ENCODE assay signal across 8 cellular contexts in the genomic region with DNA sequence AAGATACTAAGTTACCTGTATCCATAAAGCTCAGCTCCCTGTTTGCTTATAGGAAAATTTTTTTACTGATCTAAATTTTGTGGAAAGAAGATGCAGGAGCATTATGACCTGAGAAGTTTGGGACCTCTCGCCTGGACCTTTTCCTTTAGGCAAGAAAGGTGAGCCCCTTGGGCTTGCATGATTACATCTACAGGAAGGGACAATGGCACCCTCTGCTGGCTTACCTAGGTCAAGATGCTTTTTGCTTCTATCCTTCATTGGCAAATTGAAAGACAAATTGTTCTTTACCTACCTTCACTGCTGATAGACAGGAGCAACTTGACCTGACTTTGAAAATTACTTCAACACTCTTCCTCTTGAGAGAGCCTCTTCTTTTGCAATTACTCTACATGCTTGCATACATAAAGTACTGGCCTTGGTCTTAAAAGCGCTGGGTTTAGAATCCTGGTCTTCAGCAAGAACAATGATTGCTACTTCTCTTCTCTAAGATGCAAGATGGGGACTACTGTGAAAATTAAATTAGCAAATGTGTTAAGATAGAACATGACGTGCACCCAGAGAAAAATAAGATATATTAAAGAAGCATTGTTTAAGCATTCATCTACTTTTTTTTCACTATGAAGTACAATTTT.
A peak's percentile ranks its signal among the peaks of the same experiment; 100 is the strongest.
DNase-seq lines count a peak whose midpoint lies in the region; ATAC-seq and TF ChIP-seq lines count a peak whose summit lies in the region.

No MANE protein-coding gene starts in this region.

- ATAC-seq in GM18505 (IDR thresholded peaks at IDR 0.05; ENCODE audit: unreplicated experiment) = peak; percentile 52
- peak; percentile 75 for ATAC-seq in left lobe of liver
- ATAC-seq in esophagus mucosa = no peak
- no peak for ATAC-seq in HG03460 (IDR thresholded peaks at IDR 0.05; ENCODE audit: unreplicated experiment)

- no peak for TF ChIP-seq POLR2A in GM18505 (IDR thresholded peaks at IDR 0.05; ENCODE audit: borderline replicate concordance, extremely low read depth, insufficient read depth, insufficient read length)

- no peak overlapping the region for H3K27ac ChIP-seq in AG04450 (ENCODE audit: low read depth, low read length)

- CTCF ChIA-PET in AG04450 (lab: Charles Lee) = interaction anchor here (0.6 to 8.8 kb wide), 18 partner anchors 8 to 680 kb away, joined by 3 to 89 read pairs (median 4); no protein-coding TSS in a partner anchor

- H3K4me3 ChIP-seq in AG04450 (ENCODE audit: low read depth, low read length) = no peak overlapping the region

- H3K9me3 ChIP-seq in AG04450 (ENCODE audit: control insufficient read depth, insufficient read depth, low read length) = no peaks in the 10 kb centered on the region

- TF ChIP-seq CTCF in AG04450 (IDR thresholded peaks at IDR 0.05; ENCODE audit: low read depth, low read length) = peak; percentile 81

- H3K27me3 ChIP-seq in AG04450 (ENCODE audit: control insufficient read depth, insufficient read depth, low read length) = no peaks in the 10 kb centered on the region

- POLR2A ChIA-PET in AG04450 (lab: Yijun Ruan, JAX) = no interaction called here

- DNase-seq in AG04450 (ENCODE audit: low read depth, low spot score) (no peak), NCI-H1092 (lab: John Stamatoyannopoulos, UW) (peak; percentile 18), astrocyte of the hippocampus (ENCODE audit: low read depth, low spot score) (peak; percentile 59), left lobe of liver (ENCODE audit: low spot score) (no peak), GOT3 (lab: John Stamatoyannopoulos, UW) (no peak)

Comparison
In these comparisons a context has a peak if more than half of its experiments do, and no peak if none do; other contexts are left out.
1. DNase-seq: peak in NCI-H1092 (single experiment) and astrocyte of the hippocampus (single experiment); none in AG04450 (single experiment), left lobe of liver (single experiment) and GOT3 (single experiment).
2. ATAC-seq: peak in GM18505 (single experiment) and left lobe of liver (single experiment); none in esophagus mucosa (single experiment) and HG03460 (single experiment).